In genomic region chr1:220544901-220545303, GRCh38 we compare ENCODE assay signal across 9 cellular contexts. TPM values are rescaled to one million over a fixed set of nuclear protein-coding genes. Genes with fewer than 3 reads are reported as not detected.
DNase-seq lines count a peak whose midpoint lies in the region; ATAC-seq and TF ChIP-seq lines count a peak whose summit lies in the region.
"Had no signal": no experiment of that assay in that cellular context is flagged by ENCODE, and none has a peak within 500 bp of the region (broad histone marks: within the 10 kb centered on the region; RNA-seq: fewer than 3 reads in every experiment).

No MANE protein-coding gene starts in this region.

- POLR2A ChIA-PET in activated CD8-positive, alpha-beta T cell treated with anti-CD3 and anti-CD28 coated beads for 36 hours (lab: Charles Lee) = no interaction called here
- POLR2A ChIA-PET in GM10248 (lab: Yijun Ruan, JAX) = no interaction called here

- no peak for DNase-seq in GM10266 (ENCODE audit: extremely low spot score)
- DNase-seq in LNCaP clone FGC (ENCODE audit: low read depth) = no peak
- DNase-seq in dermis blood vessel endothelial cell = peak; percentile 27
- no peak for DNase-seq in retinal pigment epithelial cell (ENCODE audit: low read depth)
- no peak for DNase-seq in activated CD8-positive, alpha-beta T cell treated with anti-CD3 and anti-CD28 coated beads for 36 hours
- DNase-seq in GM10248 (ENCODE audit: extremely low spot score) = no peak
- no peak for DNase-seq in epidermal melanocyte (ENCODE audit: insufficient read length, low spot score)
- DNase-seq: NCI-H1417 treated with DMSO at 0.1 percent for 48 hours had no signal

- H3K27ac Mint-ChIP-seq in activated CD8-positive, alpha-beta T cell treated with anti-CD3 and anti-CD28 coated beads for 36 hours = no peak overlapping the region

- H3K4me3 ChIP-seq in LNCaP clone FGC (ENCODE audit: low read depth, low read length) (no peak overlapping the region), retinal pigment epithelial cell (ENCODE audit: low read length) (no peak overlapping the region)

- CTCF ChIA-PET in activated CD8-positive, alpha-beta T cell treated with anti-CD3 and anti-CD28 coated beads for 36 hours (lab: Charles Lee) = no interaction called here
- CTCF ChIA-PET in GM10248 (lab: Yijun Ruan, JAX) = no interaction called here

- H3K4me1 Mint-ChIP-seq in activated CD8-positive, alpha-beta T cell treated with anti-CD3 and anti-CD28 coated beads for 36 hours (ENCODE audit: low read depth) = no peaks in the 10 kb centered on the region

- H3K4me3 Mint-ChIP-seq in activated CD8-positive, alpha-beta T cell treated with anti-CD3 and anti-CD28 coated beads for 36 hours = no peak overlapping the region

- intact Hi-C loops in activated CD8-positive, alpha-beta T cell treated with anti-CD3 and anti-CD28 coated beads for 36 hours (cut with micrococcal nuclease) = no loop called here

- no peaks in the 10 kb centered on the region for H3K36me3 Mint-ChIP-seq in activated CD8-positive, alpha-beta T cell treated with anti-CD3 and anti-CD28 coated beads for 36 hours (ENCODE audit: low read depth)

- TF ChIP-seq CTCF in GM10266 (IDR thresholded peaks at IDR 0.05; ENCODE audit: control insufficient read depth, insufficient read depth, low read depth, missing control alignments) (peak; percentile 21), LNCaP clone FGC (IDR thresholded peaks at IDR 0.05; ENCODE audit: control insufficient read depth, extremely low read depth, insufficient read depth) (peak; percentile 56), retinal pigment epithelial cell (conservative IDR thresholded peaks at IDR 0.05; ENCODE audit: low read depth, low read length) (peak; percentile 38), GM10248 (IDR thresholded peaks at IDR 0.05; ENCODE audit: control extremely low read depth, extremely low read depth, low read depth, missing control alignments) (no peak)
- TF ChIP-seq CTCF in activated CD8-positive, alpha-beta T cell treated with anti-CD3 and anti-CD28 coated beads for 36 hours (IDR thresholded peaks at IDR 0.05) = no peak

- no peak for ATAC-seq in activated CD8-positive, alpha-beta T cell treated with anti-CD3 and anti-CD28 coated beads for 36 hours

- H3K9me3 Mint-ChIP-seq in activated CD8-positive, alpha-beta T cell treated with anti-CD3 and anti-CD28 coated beads for 36 hours = no peaks in the 10 kb centered on the region

- peaks cover 16% of the 10 kb centered on the region for H3K27me3 Mint-ChIP-seq in activated CD8-positive, alpha-beta T cell treated with anti-CD3 and anti-CD28 coated beads for 36 hours

RNA-seq across cellular contexts. Expression of gene MARK1, which starts 17.0 kb away (rescaled TPM):
- 1.7 and 2.3 TPM in 2 replicates for total RNA-seq in dermis blood vessel endothelial cell
- not detected for total RNA-seq in activated CD8-positive, alpha-beta T cell treated with anti-CD3 and anti-CD28 coated beads for 36 hours
- total RNA-seq: T-helper 2 cell treated with Interferon-gamma antibody and Interleukin-4, amounts not matched to agents 100 ng/mL and 5 ng/mL, for 36 hours had no signal

Comparison
In these comparisons a context has a peak if more than half of its experiments do, and no peak if none do; other contexts are left out.
1. CTCF ChIP-seq: peak in GM10266 (single experiment), LNCaP clone FGC (single experiment) and retinal pigment epithelial cell (single experiment); none in activated CD8-positive, alpha-beta T cell treated with anti-CD3 and anti-CD28 coated beads for 36 hours (single experiment) and GM10248 (single experiment).